ENCODE assay signal across 1 cellular context in genomic region chr4:8148159-8148558, GRCh38.
TF ChIP-seq lines count a peak whose summit lies in the region.

No MANE protein-coding gene starts in this region.

TF ChIP-seq in neural cell, 6 proteins besides CTCF, POLR2A, EP300 and RAD21 (continued from another document):
- TF ChIP-seq REST (IDR thresholded peaks at IDR 0.05; ENCODE audit: borderline replicate concordance) (no peak), POLR2AphosphoS5 (IDR thresholded peaks at IDR 0.05) (no peak)
